Comparison of ENCODE assay signal across 24 cellular contexts in genomic region chr2:164515030-164515429, GRCh38.
DNase-seq lines count a peak whose midpoint lies in the region; ATAC-seq and TF ChIP-seq lines count a peak whose summit lies in the region.
"Had no signal": no experiment of that assay in that cellular context is flagged by ENCODE, and none has a peak within 500 bp of the region (broad histone marks: within the 10 kb centered on the region; RNA-seq: fewer than 3 reads in every experiment).

No MANE protein-coding gene starts in this region.

- WGBS in right lobe of liver (ENCODE audit: insufficient coverage, low coverage, low lambda C conversion rate, missing lambda C conversion rate) = 20% methylated on average over 1 of the region's 4 CpGs

- H3K4me1 ChIP-seq in BLaER1 = peaks cover 54% of the 10 kb centered on the region
- H3K4me1 ChIP-seq in GM23338 (ENCODE audit: insufficient read depth) = 0 out of 2 replicates have a peak, but pooled peaks cover under 1% of the 10 kb centered on the region
- peaks cover 24% of the 10 kb centered on the region for H3K4me1 ChIP-seq in PC-9 (replicated peaks; ENCODE audit: insufficient read depth)
- peaks cover 0 to 9% (median 0%) of the 10 kb centered on the region in 4 donors for H3K4me1 ChIP-seq in right lobe of liver
- H3K4me1 ChIP-seq: vagina had no signal

- H3K79me2 ChIP-seq in GM23338 (replicated peaks; ENCODE audit: insufficient read depth) (no peaks in the 10 kb centered on the region), PC-9 (ENCODE audit: low read depth) (no peaks in the 10 kb centered on the region)

- H3K9me3 Mint-ChIP-seq in GM23338 = peaks cover 22% of the 10 kb centered on the region
- H3K9me3 Mint-ChIP-seq in effector memory CD8-positive, alpha-beta T cell = peaks cover 16 to 27% of the 10 kb centered on the region in 2 donors
- H3K9me3 Mint-ChIP-seq in activated naive CD8-positive, alpha-beta T cell treated with anti-CD3 and anti-CD28 coated beads, Interleukin-2, amount 50 U/mL, for 24 hours = peaks cover 43% of the 10 kb centered on the region

- H3K9me2 ChIP-seq in GM23338 (ENCODE audit: insufficient read depth) (0 out of 2 replicates have a peak, but pooled peaks cover 5% of the 10 kb centered on the region), PC-9 (ENCODE audit: insufficient read depth) (no peaks in the 10 kb centered on the region)

- no peak overlapping the region for H3K9ac ChIP-seq in BLaER1

- peak overlapping the region; percentile 40; the same call in 1 of the 2 replicates for H3K4me3 ChIP-seq in BLaER1
- H3K4me3 ChIP-seq in GM23338 = no peak overlapping the region
- peak overlapping the region; percentile 16; the same call in 1 of the 2 replicates for H3K4me3 ChIP-seq in PC-9
- no peak overlapping the region for H3K4me3 ChIP-seq in right lobe of liver
- H3K4me3 ChIP-seq: vagina had no signal

- no peak for TF ChIP-seq POLR2A in right lobe of liver (IDR thresholded peaks at IDR 0.05)

- H3K27me3 Mint-ChIP-seq in GM23338 (ENCODE audit: insufficient read depth, low read depth, poor library complexity) = peaks cover 3% of the 10 kb centered on the region
- no peaks in the 10 kb centered on the region for H3K27me3 Mint-ChIP-seq in effector memory CD8-positive, alpha-beta T cell
- no peaks in the 10 kb centered on the region for H3K27me3 Mint-ChIP-seq in activated naive CD8-positive, alpha-beta T cell treated with anti-CD3 and anti-CD28 coated beads, Interleukin-2, amount 50 U/mL, for 24 hours
- H3K27me3 Mint-ChIP-seq: activated CD4-positive, alpha-beta memory T cell treated with anti-CD3 and anti-CD28 coated beads for 36 hours; B cell; central memory CD8-positive, alpha-beta T cell; natural killer cell treated with Interleukin-12 subunit alpha and Interleukin-12 subunit beta and Interleukin-15 and Interleukin-18, amount 100 ng/mL, for 72 hours had no signal

- no peak for TF ChIP-seq CTCF in GM23338 (conservative IDR thresholded peaks at IDR 0.05; ENCODE audit: low read depth in 2 of 2)
- TF ChIP-seq CTCF in PC-9 (conservative IDR thresholded peaks at IDR 0.05) = no peak
- TF ChIP-seq CTCF in right lobe of liver (IDR thresholded peaks at IDR 0.05) = no peak

- H3K27me3 ChIP-seq in BLaER1 (no peaks in the 10 kb centered on the region), GM23338 (ENCODE audit: insufficient read depth) (no peaks in the 10 kb centered on the region), PC-9 (ENCODE audit: insufficient read depth, low read depth) (no peaks in the 10 kb centered on the region), right lobe of liver (no peaks in the 10 kb centered on the region)
- H3K27me3 ChIP-seq: vagina had no signal

- H3F3A ChIP-seq in GM23338 (replicated peaks; ENCODE audit: low read depth) = no peaks in the 10 kb centered on the region
- no peaks in the 10 kb centered on the region for H3F3A ChIP-seq in PC-9 (ENCODE audit: insufficient read depth, low read depth)

- no peaks in the 10 kb centered on the region for H3K36me3 ChIP-seq in BLaER1
- 0 out of 2 replicates have a peak, but pooled peaks cover 3% of the 10 kb centered on the region for H3K36me3 ChIP-seq in GM23338 (ENCODE audit: insufficient read depth)
- H3K36me3 ChIP-seq in PC-9 (ENCODE audit: low read depth) = no peaks in the 10 kb centered on the region
- H3K36me3 ChIP-seq in right lobe of liver = peaks cover 0 to 5% (median 1%) of the 10 kb centered on the region in 4 donors
- H3K36me3 ChIP-seq: vagina had no signal

- peaks cover 52% of the 10 kb centered on the region for H3K36me3 Mint-ChIP-seq in GM23338 (ENCODE audit: low read depth)
- no peaks in the 10 kb centered on the region for H3K36me3 Mint-ChIP-seq in effector memory CD8-positive, alpha-beta T cell (ENCODE audit: insufficient read depth)
- peaks cover 4% of the 10 kb centered on the region for H3K36me3 Mint-ChIP-seq in activated naive CD8-positive, alpha-beta T cell treated with anti-CD3 and anti-CD28 coated beads, Interleukin-2, amount 50 U/mL, for 24 hours (ENCODE audit: low read depth)
- H3K36me3 Mint-ChIP-seq: activated CD4-positive, alpha-beta memory T cell treated with anti-CD3 and anti-CD28 coated beads for 36 hours; stimulated activated memory B cell treated with anti-CD40 and anti-IgM and Interleukin-4, amounts not matched to agents 10 μg/mL and 1 μg/mL and 100 μg/mL, for 72 hours had no signal

- peaks cover 8% of the 10 kb centered on the region for H3K4me1 Mint-ChIP-seq in GM23338
- H3K4me1 Mint-ChIP-seq in effector memory CD8-positive, alpha-beta T cell (ENCODE audit: low read depth in 2 of 2) = no peaks in the 10 kb centered on the region
- no peaks in the 10 kb centered on the region for H3K4me1 Mint-ChIP-seq in activated naive CD8-positive, alpha-beta T cell treated with anti-CD3 and anti-CD28 coated beads, Interleukin-2, amount 50 U/mL, for 24 hours
- H3K4me1 Mint-ChIP-seq: B cell; central memory CD8-positive, alpha-beta T cell; stimulated activated memory B cell treated with anti-CD40 and anti-IgM and Interleukin-4, amounts not matched to agents 10 μg/mL and 1 μg/mL and 100 μg/mL, for 72 hours had no signal

- no TSS peak for BruUV-seq in PC-9 (replicated peaks; lab: Mats Ljungman, UMichigan)

- CTCF ChIA-PET in PC-9 (lab: Charles Lee) = no interaction called here

- H4K20me1 ChIP-seq in BLaER1 = no peaks in the 10 kb centered on the region
- H4K20me1 ChIP-seq in GM23338 (replicated peaks; ENCODE audit: insufficient read depth) = no peaks in the 10 kb centered on the region
- no peaks in the 10 kb centered on the region for H4K20me1 ChIP-seq in PC-9 (ENCODE audit: insufficient read depth)

- H3K4me2 ChIP-seq in BLaER1 (peak overlapping the region; percentile 83), GM23338 (no peak overlapping the region), PC-9 (peak overlapping the region; percentile 60)

- DNase-seq in GM23338 (ENCODE audit: low spot score) (no peak), PC-9 (no peak), right lobe of liver (peak in 1 of 3 donors; percentile 27)
- no peak for DNase-seq in effector memory CD8-positive, alpha-beta T cell
- no peak for DNase-seq in activated naive CD8-positive, alpha-beta T cell treated with anti-CD3 and anti-CD28 coated beads, Interleukin-2, amount 50 U/mL, for 24 hours
- DNase-seq: ACHN; activated CD4-positive, alpha-beta memory T cell treated with anti-CD3 and anti-CD28 coated beads for 36 hours; activated CD4-positive, CD25-positive, alpha-beta regulatory T cell treated with anti-CD3 and anti-CD28 coated beads, Interleukin-2, amount 50 U/mL, for 72 hours; activated naive CD4-positive, alpha-beta T cell; activated T-cell treated with anti-CD3 and anti-CD28 coated beads, Interleukin-2, amount 50 U/mL, for 72 hours; H7; Karpas-422; NCI-H524 treated with DMSO at 0.1 percent for 48 hours; NK-92 treated with Interleukin-12 subunit alpha and Interleukin-12 subunit beta, amount 100 ng/mL, for 24 hours had no signal

- H3K27ac Mint-ChIP-seq in GM23338 = peak overlapping the region; percentile 62; the same call in 1 of the 2 replicates
- H3K27ac Mint-ChIP-seq in effector memory CD8-positive, alpha-beta T cell = no peak overlapping the region
- H3K27ac Mint-ChIP-seq in activated naive CD8-positive, alpha-beta T cell treated with anti-CD3 and anti-CD28 coated beads, Interleukin-2, amount 50 U/mL, for 24 hours = no peak overlapping the region
- H3K27ac Mint-ChIP-seq: activated CD4-positive, alpha-beta memory T cell treated with anti-CD3 and anti-CD28 coated beads for 36 hours; activated T-cell treated with anti-CD3 and anti-CD28 coated beads, Interleukin-2, amount 50 U/mL, for 72 hours; B cell; natural killer cell treated with Interleukin-12 subunit alpha and Interleukin-12 subunit beta and Interleukin-15 and Interleukin-18, amount 100 ng/mL, for 72 hours; stimulated activated memory B cell treated with anti-CD40 and anti-IgM and Interleukin-4, amounts not matched to agents 10 μg/mL and 1 μg/mL and 100 μg/mL, for 72 hours; T-helper 1 cell treated with Interleukin-12 subunit alpha and Interleukin-12 subunit beta and Interleukin-4 antibody, amounts not matched to agents 30 μg/mL and 1 μg/mL, for 36 hours had no signal

- intact Hi-C loops in PC-9 (cut with micrococcal nuclease; ENCODE audit: unreplicated experiment) (no loop called here), right lobe of liver (cut with DNase I) (no loop called here)

- peaks cover 53% of the 10 kb centered on the region for H3K9me3 ChIP-seq in BLaER1
- peaks cover 3% of the 10 kb centered on the region; the same call in 1 of the 2 replicates for H3K9me3 ChIP-seq in PC-9 (ENCODE audit: insufficient read depth, low read depth)
- no peaks in the 10 kb centered on the region for H3K9me3 ChIP-seq in right lobe of liver
- H3K9me3 ChIP-seq: vagina had no signal

- ATAC-seq in GM23338 = no peak
- ATAC-seq in right lobe of liver = peak; percentile 22 to 76 (median 54)
- ATAC-seq in effector memory CD8-positive, alpha-beta T cell (replicated peaks) = no peak
- no peak for ATAC-seq in HG03196 (IDR thresholded peaks at IDR 0.05; ENCODE audit: unreplicated experiment)
- no peak for ATAC-seq in HG03280 (IDR thresholded peaks at IDR 0.05; ENCODE audit: unreplicated experiment)
- no peak for ATAC-seq in activated naive CD8-positive, alpha-beta T cell treated with anti-CD3 and anti-CD28 coated beads, Interleukin-2, amount 50 U/mL, for 24 hours
- ATAC-seq: activated T-cell treated with anti-CD3 and anti-CD28 coated beads, Interleukin-2, amount 50 U/mL, for 72 hours; natural killer cell treated with Interleukin-12 subunit alpha and Interleukin-12 subunit beta and Interleukin-15 and Interleukin-18, amount 100 ng/mL, for 72 hours; SK-N-SH treated with all-trans-retinoic acid at 6 μM for 48 hours; stimulated activated memory B cell treated with anti-CD40 and anti-IgM and Interleukin-4, amounts not matched to agents 10 μg/mL and 1 μg/mL and 100 μg/mL, for 72 hours had no signal

- POLR2A ChIA-PET in PC-9 (lab: Charles Lee; ENCODE audit: unreplicated experiment) = no interaction called here

- H3K4me3 Mint-ChIP-seq in GM23338 = no peak overlapping the region
- no peak overlapping the region for H3K4me3 Mint-ChIP-seq in effector memory CD8-positive, alpha-beta T cell
- no peak overlapping the region for H3K4me3 Mint-ChIP-seq in activated naive CD8-positive, alpha-beta T cell treated with anti-CD3 and anti-CD28 coated beads, Interleukin-2, amount 50 U/mL, for 24 hours
- H3K4me3 Mint-ChIP-seq: activated CD4-positive, alpha-beta memory T cell treated with anti-CD3 and anti-CD28 coated beads for 36 hours; activated T-cell treated with anti-CD3 and anti-CD28 coated beads, Interleukin-2, amount 50 U/mL, for 72 hours; B cell; central memory CD8-positive, alpha-beta T cell; natural killer cell treated with Interleukin-12 subunit alpha and Interleukin-12 subunit beta and Interleukin-15 and Interleukin-18, amount 100 ng/mL, for 72 hours; stimulated activated memory B cell treated with anti-CD40 and anti-IgM and Interleukin-4, amounts not matched to agents 10 μg/mL and 1 μg/mL and 100 μg/mL, for 72 hours; T-helper 1 cell treated with Interleukin-12 subunit alpha and Interleukin-12 subunit beta and Interleukin-4 antibody, amounts not matched to agents 30 μg/mL and 1 μg/mL, for 36 hours had no signal

- H2AFZ ChIP-seq in GM23338 (no peak overlapping the region), PC-9 (no peak overlapping the region)

- H3K27ac ChIP-seq in BLaER1 (0 out of 2 replicates have a peak overlapping the region, but pooled peaks have one; percentile 11), GM23338 (ENCODE audit: low read depth) (no peak overlapping the region), PC-9 (peak overlapping the region; percentile 70; the same call in 1 of the 2 replicates), right lobe of liver (peak overlapping the region in 2 of 3 donors; percentile 35 to 65)
- H3K27ac ChIP-seq: vagina had no signal

Comparison
In these comparisons a context has a peak if more than half of its experiments do, and no peak if none do; other contexts are left out.
1. H3K4me3 ChIP-seq: peak in BLaER1 (single experiment) and PC-9 (single experiment); none in GM23338 (single experiment) and right lobe of liver (0 of 3).
2. ATAC-seq: peak in right lobe of liver (4 of 4); none in GM23338 (single experiment), effector memory CD8-positive, alpha-beta T cell (single experiment), HG03196 (single experiment), HG03280 (single experiment) and activated naive CD8-positive, alpha-beta T cell treated with anti-CD3 and anti-CD28 coated beads, Interleukin-2, amount 50 U/mL, for 24 hours (single experiment).